ENCODE assay signal across 13 cellular contexts in the genomic region with DNA sequence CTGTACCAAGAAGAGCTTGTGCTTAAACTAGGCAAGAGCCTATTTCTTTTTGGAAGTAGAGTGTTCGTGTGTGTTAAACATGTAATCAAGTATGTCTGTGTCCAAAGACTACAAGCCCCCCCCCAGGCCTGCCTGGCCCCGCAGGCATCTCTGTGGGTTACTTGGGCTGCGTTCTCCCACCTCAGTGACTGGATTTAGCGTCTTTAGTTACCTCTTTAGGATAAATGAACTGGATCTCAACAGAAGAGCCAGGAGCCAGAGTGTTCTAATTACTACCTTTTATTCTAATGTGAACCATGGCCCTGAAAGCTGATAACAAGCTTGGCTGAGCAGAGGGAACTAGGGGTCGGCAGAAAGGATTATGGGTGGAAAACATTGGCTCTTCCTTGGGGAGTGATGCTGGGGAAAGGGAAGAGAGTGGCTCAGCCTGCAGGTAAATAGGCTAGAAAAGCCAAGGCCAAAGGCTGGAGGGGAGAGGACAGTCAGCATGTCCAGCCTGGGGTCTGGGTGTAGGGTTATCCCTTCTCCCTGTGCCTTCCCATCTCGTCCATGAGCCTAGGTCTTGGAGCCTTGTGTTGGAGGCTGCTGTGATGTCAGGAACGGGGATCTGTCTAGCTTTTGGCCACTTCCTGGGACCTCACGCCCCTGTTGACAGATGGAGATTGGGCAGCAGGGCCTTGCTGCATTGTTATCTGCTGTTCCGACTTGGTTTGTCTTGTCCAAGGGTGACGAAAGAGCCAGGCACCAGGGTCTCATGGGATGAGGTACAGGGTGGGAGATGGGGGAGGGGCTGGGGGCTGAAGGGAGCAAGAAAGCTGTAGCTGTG. TPM values are rescaled to one million over a fixed set of nuclear protein-coding genes. Genes with fewer than 3 reads are reported as not detected.
DNase-seq lines count a peak whose midpoint lies in the region; ATAC-seq and TF ChIP-seq lines count a peak whose summit lies in the region.
"Had no signal": no experiment of that assay in that cellular context is flagged by ENCODE, and none has a peak within 500 bp of the region (broad histone marks: within the 10 kb centered on the region; RNA-seq: fewer than 3 reads in every experiment).

No MANE protein-coding gene starts in this region.

- H3K36me3 Mint-ChIP-seq in activated naive CD4-positive, alpha-beta T cell treated with anti-CD3 and anti-CD28 coated beads for 36 hours (ENCODE audit: low read depth): peaks cover 30% of the 10 kb centered on the region
- H3K36me3 Mint-ChIP-seq in stimulated activated effector memory CD8-positive, alpha-beta T cell treated with anti-CD3 and anti-CD28 coated beads, Interleukin-12 subunit alpha, Interleukin-12 subunit beta, amount 100 ng/mL, for 72 hours: peaks cover 99% of the 10 kb centered on the region

- no peaks in the 10 kb centered on the region for H3K27me3 Mint-ChIP-seq in activated naive CD4-positive, alpha-beta T cell treated with anti-CD3 and anti-CD28 coated beads for 36 hours (ENCODE audit: low read depth)

- peak overlapping the region; percentile 34 for H3K27ac Mint-ChIP-seq in activated naive CD4-positive, alpha-beta T cell treated with anti-CD3 and anti-CD28 coated beads for 36 hours
- H3K27ac Mint-ChIP-seq in stimulated activated effector memory CD8-positive, alpha-beta T cell treated with anti-CD3 and anti-CD28 coated beads, Interleukin-12 subunit alpha, Interleukin-12 subunit beta, amount 100 ng/mL, for 72 hours: peak overlapping the region; percentile 85
- H3K27ac Mint-ChIP-seq: GM23338 had no signal

- in situ Hi-C loops in HAP-1 (cut with MboI; ENCODE audit: low sequenced_read_pairs): no loop called here

- H3K9me3 ChIP-seq in PC-9 (ENCODE audit: insufficient read depth, low read depth): no peaks in the 10 kb centered on the region
- H3K9me3 ChIP-seq in HAP-1: no peaks in the 10 kb centered on the region
- H3K9me3 ChIP-seq in heart left ventricle: no peaks in the 10 kb centered on the region
- H3K9me3 ChIP-seq: colonic mucosa had no signal

- H3F3A ChIP-seq in PC-9 (ENCODE audit: insufficient read depth, low read depth): 0 out of 2 replicates have a peak, but pooled peaks cover 5% of the 10 kb centered on the region

- no peaks in the 10 kb centered on the region for H3K36me3 ChIP-seq in PC-9 (ENCODE audit: low read depth)
- peaks cover 49% of the 10 kb centered on the region for H3K36me3 ChIP-seq in HAP-1 (replicated peaks)
- H3K36me3 ChIP-seq in heart left ventricle: peaks cover 0 to 98% (median 92%) of the 10 kb centered on the region in 9 donors

- no peak overlapping the region for H2AFZ ChIP-seq in PC-9
- H2AFZ ChIP-seq: GM23338 had no signal

- H4K20me1 ChIP-seq in PC-9 (ENCODE audit: insufficient read depth): no peaks in the 10 kb centered on the region

- H3K4me2 ChIP-seq in PC-9: no peak overlapping the region
- H3K4me2 ChIP-seq: GM23338 had no signal

- H3K27me3 ChIP-seq in PC-9 (ENCODE audit: insufficient read depth, low read depth): no peaks in the 10 kb centered on the region
- H3K27me3 ChIP-seq in HAP-1 (ENCODE audit: low read depth): no peaks in the 10 kb centered on the region
- H3K27me3 ChIP-seq in heart left ventricle: no peaks in the 10 kb centered on the region
- H3K27me3 ChIP-seq: colonic mucosa had no signal

- no peak for DNase-seq in activated naive CD4-positive, alpha-beta T cell treated with anti-CD3 and anti-CD28 coated beads for 36 hours
- DNase-seq in activated naive CD4-positive, alpha-beta T cell treated with Interleukin-2 at 50 U/mL for 16 hours: no peak
- DNase-seq in PC-9 (no peak), HAP-1 (ENCODE audit: low spot score in 2 of 2) (no peak), heart left ventricle (no peak), NCI-H2081 treated with DMSO at 0.1 percent for 48 hours (lab: John Stamatoyannopoulos, UW) (no peak)
- no peak for DNase-seq in stimulated activated effector memory CD8-positive, alpha-beta T cell treated with anti-CD3 and anti-CD28 coated beads, Interleukin-12 subunit alpha, Interleukin-12 subunit beta, amount 100 ng/mL, for 72 hours (ENCODE audit: low spot score in 2 of 2)
- DNase-seq: ACHN, colonic mucosa, NCI-H2107 had no signal

- H3K4me1 ChIP-seq in PC-9 (replicated peaks; ENCODE audit: insufficient read depth) (no peaks in the 10 kb centered on the region), HAP-1 (no peaks in the 10 kb centered on the region), heart left ventricle (peaks cover 0 to 14% (median 0%) of the 10 kb centered on the region in 12 donors)
- H3K4me1 ChIP-seq: colonic mucosa had no signal

- H3K27ac ChIP-seq in PC-9 (no peak overlapping the region), cingulate gyrus (ENCODE audit: low read depth, low read length) (peak overlapping the region; percentile 75), heart left ventricle (no peak overlapping the region)
- H3K27ac ChIP-seq: colonic mucosa had no signal

- no peaks in the 10 kb centered on the region for H3K9me3 Mint-ChIP-seq in activated naive CD4-positive, alpha-beta T cell treated with anti-CD3 and anti-CD28 coated beads for 36 hours
- H3K9me3 Mint-ChIP-seq in stimulated activated effector memory CD8-positive, alpha-beta T cell treated with anti-CD3 and anti-CD28 coated beads, Interleukin-12 subunit alpha, Interleukin-12 subunit beta, amount 100 ng/mL, for 72 hours: no peaks in the 10 kb centered on the region
- H3K9me3 Mint-ChIP-seq: GM23338 had no signal

- H3K9me2 ChIP-seq in PC-9 (ENCODE audit: insufficient read depth): no peaks in the 10 kb centered on the region

- H3K79me2 ChIP-seq in PC-9 (ENCODE audit: low read depth): no peaks in the 10 kb centered on the region

- H3K4me1 Mint-ChIP-seq in activated naive CD4-positive, alpha-beta T cell treated with anti-CD3 and anti-CD28 coated beads for 36 hours (ENCODE audit: low read depth): no peaks in the 10 kb centered on the region
- H3K4me1 Mint-ChIP-seq in stimulated activated effector memory CD8-positive, alpha-beta T cell treated with anti-CD3 and anti-CD28 coated beads, Interleukin-12 subunit alpha, Interleukin-12 subunit beta, amount 100 ng/mL, for 72 hours: peaks cover 33% of the 10 kb centered on the region
- H3K4me1 Mint-ChIP-seq: GM23338 had no signal

- TSS peak; percentile 91 for BruUV-seq in PC-9 (replicated peaks; lab: Mats Ljungman, UMichigan)

- no peak for ATAC-seq in stimulated activated effector memory CD8-positive, alpha-beta T cell treated with anti-CD3 and anti-CD28 coated beads, Interleukin-12 subunit alpha, Interleukin-12 subunit beta, amount 100 ng/mL, for 72 hours
- ATAC-seq in heart left ventricle: no peak
- ATAC-seq: activated CD4-positive, CD25-positive, alpha-beta regulatory T cell treated with anti-CD3 and anti-CD28 coated beads, Interleukin-2, amount 50 U/mL, for 24 hours; GM23338 had no signal

- H3K4me3 ChIP-seq in PC-9 (no peak overlapping the region), HAP-1 (no peak overlapping the region), heart left ventricle (no peak overlapping the region)
- H3K4me3 ChIP-seq: colonic mucosa, GM23338 had no signal

- H3K4me3 Mint-ChIP-seq in activated naive CD4-positive, alpha-beta T cell treated with anti-CD3 and anti-CD28 coated beads for 36 hours: no peak overlapping the region
- no peak overlapping the region for H3K4me3 Mint-ChIP-seq in stimulated activated effector memory CD8-positive, alpha-beta T cell treated with anti-CD3 and anti-CD28 coated beads, Interleukin-12 subunit alpha, Interleukin-12 subunit beta, amount 100 ng/mL, for 72 hours
- H3K4me3 Mint-ChIP-seq: GM23338 had no signal

- whole genome bisulfite sequencing in heart left ventricle, 4 donors: 69 to 75% (median 70%) methylated on average over 10 of the region's 10 CpGs

- TF ChIP-seq CTCF in PC-9 (conservative IDR thresholded peaks at IDR 0.05) (no peak), heart left ventricle (IDR thresholded peaks at IDR 0.05) (no peak)

- POLR2A ChIA-PET in PC-9 (lab: Charles Lee; ENCODE audit: unreplicated experiment): no interaction called here

- intact Hi-C loops in activated naive CD4-positive, alpha-beta T cell treated with anti-CD3 and anti-CD28 coated beads for 36 hours (cut with micrococcal nuclease): no loop called here
- intact Hi-C loops in PC-9 (cut with micrococcal nuclease; ENCODE audit: unreplicated experiment) (no loop called here), heart left ventricle (cut with DNase I) (loop anchor here in 2 of 10 donors (5.0 kb wide), 1 partner anchor 36 kb away; no protein-coding TSS in a partner anchor)

- CTCF ChIA-PET in activated naive CD4-positive, alpha-beta T cell treated with anti-CD3 and anti-CD28 coated beads for 36 hours (lab: Charles Lee): interaction anchor here (0.6 to 1.5 kb wide), 4 partner anchors 9 to 36 kb away, joined by 3 to 4 read pairs (median 3); no protein-coding TSS in a partner anchor
- CTCF ChIA-PET in PC-9 (lab: Charles Lee): no interaction called here

- no peak for TF ChIP-seq POLR2A in heart left ventricle (IDR thresholded peaks at IDR 0.05)

RNA-seq across cellular contexts. Expression of a gene that starts 11.1 kb away (rescaled TPM):
- 100 to 1,000 TPM; 312 to 316 TPM for total RNA-seq in activated naive CD4-positive, alpha-beta T cell treated with anti-CD3 and anti-CD28 coated beads for 36 hours
- total RNA-seq in PC-9 (2021) (41.1 and 52.0 TPM in 2 replicates), heart left ventricle (1,000 to 10,000 TPM in 2 of 9 donors, 100 to 1,000 TPM in 7; 139 to 2,756 (median 300) TPM)
- 100 to 1,000 TPM; 147 to 208 TPM for polyA plus RNA-seq in heart left ventricle

RNA-seq across cellular contexts. Expression of a gene that starts 44.1 kb away (rescaled TPM):
- total RNA-seq in activated naive CD4-positive, alpha-beta T cell treated with anti-CD3 and anti-CD28 coated beads for 36 hours: 100 to 1,000 TPM; 114 to 115 TPM
- total RNA-seq in PC-9 (2021): 68.4 and 75.3 TPM in 2 replicates
- 10 to 100 TPM; 12.6 to 29.9 (median 16.0) TPM for total RNA-seq in heart left ventricle
- 10 to 100 TPM; 11.9 to 18.8 TPM for polyA plus RNA-seq in heart left ventricle

RNA-seq across cellular contexts. Expression of a gene that starts 48.0 kb away (rescaled TPM):
- 1,000 to 10,000 TPM; 4,594 to 4,738 TPM for total RNA-seq in activated naive CD4-positive, alpha-beta T cell treated with anti-CD3 and anti-CD28 coated beads for 36 hours
- total RNA-seq in PC-9 (2021): 2,907 and 3,838 TPM in 2 replicates
- 1,000 to 10,000 TPM; 1,031 to 1,428 (median 1,294) TPM for total RNA-seq in heart left ventricle
- polyA plus RNA-seq in heart left ventricle: 1,000 to 10,000 TPM; 1,822 to 3,474 TPM
